In the genomic region with DNA sequence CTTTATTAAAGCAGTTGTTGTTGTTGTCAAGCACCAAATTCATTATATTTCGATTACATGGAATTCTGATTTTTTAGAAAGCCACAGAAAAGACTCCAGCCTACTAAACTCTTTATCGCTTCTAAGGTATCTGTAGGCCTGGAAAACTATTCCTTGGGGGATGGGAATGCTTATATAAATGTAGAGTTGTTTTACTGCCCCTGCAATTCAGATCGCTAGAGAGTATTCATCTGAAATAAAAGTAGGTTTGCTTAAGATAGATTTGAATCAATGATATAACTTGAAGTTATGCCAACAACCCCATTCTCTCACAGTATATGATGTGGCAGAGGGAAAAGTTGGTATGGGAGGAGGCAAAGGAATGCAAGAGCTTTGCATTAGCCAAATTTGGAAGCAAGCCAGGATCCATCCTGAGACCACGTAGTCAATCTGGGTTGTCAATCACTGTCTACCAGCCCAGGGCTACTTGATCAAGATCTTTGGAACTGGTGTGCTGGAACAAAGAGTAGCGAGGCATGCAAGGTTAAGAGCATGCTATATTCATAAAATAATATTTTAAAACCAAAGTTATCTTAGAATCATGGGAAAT, we compare ENCODE assay signal across 1 cellular context.
TF ChIP-seq lines count a peak whose summit lies in the region.

No MANE protein-coding gene starts in this region.

TF ChIP-seq in SK-N-SH, 30 proteins besides CTCF, POLR2A, EP300 and RAD21 (continued from another document):
- TF ChIP-seq, protein P1, sequence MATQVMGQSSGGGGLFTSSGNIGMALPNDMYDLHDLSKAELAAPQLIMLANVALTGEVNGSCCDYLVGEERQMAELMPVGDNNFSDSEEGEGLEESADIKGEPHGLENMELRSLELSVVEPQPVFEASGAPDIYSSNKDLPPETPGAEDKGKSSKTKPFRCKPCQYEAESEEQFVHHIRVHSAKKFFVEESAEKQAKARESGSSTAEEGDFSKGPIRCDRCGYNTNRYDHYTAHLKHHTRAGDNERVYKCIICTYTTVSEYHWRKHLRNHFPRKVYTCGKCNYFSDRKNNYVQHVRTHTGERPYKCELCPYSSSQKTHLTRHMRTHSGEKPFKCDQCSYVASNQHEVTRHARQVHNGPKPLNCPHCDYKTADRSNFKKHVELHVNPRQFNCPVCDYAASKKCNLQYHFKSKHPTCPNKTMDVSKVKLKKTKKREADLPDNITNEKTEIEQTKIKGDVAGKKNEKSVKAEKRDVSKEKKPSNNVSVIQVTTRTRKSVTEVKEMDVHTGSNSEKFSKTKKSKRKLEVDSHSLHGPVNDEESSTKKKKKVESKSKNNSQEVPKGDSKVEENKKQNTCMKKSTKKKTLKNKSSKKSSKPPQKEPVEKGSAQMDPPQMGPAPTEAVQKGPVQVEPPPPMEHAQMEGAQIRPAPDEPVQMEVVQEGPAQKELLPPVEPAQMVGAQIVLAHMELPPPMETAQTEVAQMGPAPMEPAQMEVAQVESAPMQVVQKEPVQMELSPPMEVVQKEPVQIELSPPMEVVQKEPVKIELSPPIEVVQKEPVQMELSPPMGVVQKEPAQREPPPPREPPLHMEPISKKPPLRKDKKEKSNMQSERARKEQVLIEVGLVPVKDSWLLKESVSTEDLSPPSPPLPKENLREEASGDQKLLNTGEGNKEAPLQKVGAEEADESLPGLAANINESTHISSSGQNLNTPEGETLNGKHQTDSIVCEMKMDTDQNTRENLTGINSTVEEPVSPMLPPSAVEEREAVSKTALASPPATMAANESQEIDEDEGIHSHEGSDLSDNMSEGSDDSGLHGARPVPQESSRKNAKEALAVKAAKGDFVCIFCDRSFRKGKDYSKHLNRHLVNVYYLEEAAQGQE (IDR thresholded peaks at IDR 0.05; ENCODE audit: low read depth, low read length): no peak
- TF ChIP-seq JUND (IDR thresholded peaks at IDR 0.05): no peak
